Comparison of ENCODE assay signal across 14 cellular contexts in genomic region chr1:51127152-51127551, GRCh38. TPM values are rescaled to one million over a fixed set of nuclear protein-coding genes. Genes with fewer than 3 reads are reported as not detected.
"Had no signal": no experiment of that assay in that cellular context is flagged by ENCODE, and none has a peak within 500 bp of the region (broad histone marks: within the 10 kb centered on the region; RNA-seq: fewer than 3 reads in every experiment).

No MANE protein-coding gene starts in this region.

RNA-seq across cellular contexts. Expression of gene C1orf185, which starts 25.1 kb away (rescaled TPM):
- total RNA-seq: activated B cell treated with CpG ODN at 0.5 μM for 24 hours; activated CD4-positive, alpha-beta memory T cell treated with anti-CD3 and anti-CD28 coated beads for 36 hours; activated CD4-positive, alpha-beta memory T cell treated with anti-CD3 and anti-CD28 coated beads, Interleukin-2, amount 10 ng/mL, durations not matched to agents 7 days and 5 days; activated CD4-positive, alpha-beta T cell treated with anti-CD3 and anti-CD28 coated beads for 36 hours; activated CD4-positive, alpha-beta T cell treated with anti-CD3 and anti-CD28 coated beads, Interleukin-2, amount 10 ng/mL, durations not matched to agents 24 days and 14 days; activated CD4-positive, alpha-beta T cell treated with anti-CD3 and anti-CD28 coated beads, Interleukin-2, amount 10 ng/mL, durations not matched to agents 7 days and 5 days; activated CD8-positive, alpha-beta memory T cell treated with anti-CD3 and anti-CD28 coated beads for 36 hours; activated CD8-positive, alpha-beta memory T cell treated with anti-CD3 and anti-CD28 coated beads, Interleukin-2, amount 10 ng/mL, durations not matched to agents 7 days and 5 days; activated CD8-positive, alpha-beta T cell treated with anti-CD3 and anti-CD28 coated beads for 36 hours; activated CD8-positive, alpha-beta T cell treated with anti-CD3 and anti-CD28 coated beads, Interleukin-2, amount 10 ng/mL, durations not matched to agents 7 days and 5 days; T-helper 1 cell treated with Interleukin-12 subunit alpha and Interleukin-12 subunit beta and Interleukin-4 antibody, amounts not matched to agents 30 ng/mL and 1 ng/mL, for 36 hours; T-helper 17 cell; T-helper 2 cell treated with Interferon-gamma antibody and Interleukin-4, amounts not matched to agents 100 ng/mL and 5 ng/mL, for 36 hours; WTC11 had no signal
